In the genomic region with DNA sequence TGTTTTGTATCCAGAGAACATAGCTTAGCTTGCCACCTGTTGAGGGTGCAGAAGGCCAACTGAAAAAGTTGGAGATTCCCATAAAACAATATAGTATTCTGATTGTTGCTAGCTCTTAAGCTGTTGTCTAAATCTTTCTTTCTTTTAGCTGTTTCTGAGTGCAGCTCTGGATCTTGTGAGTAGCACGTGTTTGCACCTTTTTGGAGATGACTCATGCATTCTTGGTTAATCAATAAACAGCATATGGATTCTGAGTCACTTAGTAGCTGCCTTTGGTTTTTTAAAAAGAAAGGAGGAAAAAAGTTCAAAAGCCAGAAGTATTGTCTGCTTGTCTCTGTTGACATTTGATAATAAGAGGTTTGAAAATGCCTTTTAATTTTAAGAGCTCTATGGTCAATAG, we compare ENCODE assay signal across 1 cellular context.
A peak's percentile ranks its signal among the peaks of the same experiment; 100 is the strongest.
TF ChIP-seq lines count a peak whose summit lies in the region.

No MANE protein-coding gene starts in this region.

TF ChIP-seq in HepG2, 621 proteins besides CTCF, POLR2A, EP300 and RAD21 (continued from another document):
- TF ChIP-seq ATF4 (CRISPR knock-in tag; IDR thresholded peaks at IDR 0.05), result peak in 1 of 2 experiments; percentile 36; a peak in 1 of 4 replicates
- TF ChIP-seq ZNF543 (CRISPR knock-in tag; IDR thresholded peaks at IDR 0.05), result no peak
- TF ChIP-seq ZMYM2 (CRISPR knock-in tag; IDR thresholded peaks at IDR 0.05), result no peak
- TF ChIP-seq SOX13 (IDR thresholded peaks at IDR 0.05), result no peak
- TF ChIP-seq SOX13 (CRISPR knock-in tag; conservative IDR thresholded peaks at IDR 0.05 in 1 of 2, IDR thresholded peaks at IDR 0.05 in 1 of 2), result peak in 1 of 2 experiments; percentile 46; a peak in 1 of 4 replicates
- no peak for TF ChIP-seq KDM6A (CRISPR knock-in tag; IDR thresholded peaks at IDR 0.05; ENCODE audit: low read depth)
- peak; percentile 94 for TF ChIP-seq BHLHE40 (IDR thresholded peaks at IDR 0.05; ENCODE audit: low read length)
- TF ChIP-seq, protein P1, sequence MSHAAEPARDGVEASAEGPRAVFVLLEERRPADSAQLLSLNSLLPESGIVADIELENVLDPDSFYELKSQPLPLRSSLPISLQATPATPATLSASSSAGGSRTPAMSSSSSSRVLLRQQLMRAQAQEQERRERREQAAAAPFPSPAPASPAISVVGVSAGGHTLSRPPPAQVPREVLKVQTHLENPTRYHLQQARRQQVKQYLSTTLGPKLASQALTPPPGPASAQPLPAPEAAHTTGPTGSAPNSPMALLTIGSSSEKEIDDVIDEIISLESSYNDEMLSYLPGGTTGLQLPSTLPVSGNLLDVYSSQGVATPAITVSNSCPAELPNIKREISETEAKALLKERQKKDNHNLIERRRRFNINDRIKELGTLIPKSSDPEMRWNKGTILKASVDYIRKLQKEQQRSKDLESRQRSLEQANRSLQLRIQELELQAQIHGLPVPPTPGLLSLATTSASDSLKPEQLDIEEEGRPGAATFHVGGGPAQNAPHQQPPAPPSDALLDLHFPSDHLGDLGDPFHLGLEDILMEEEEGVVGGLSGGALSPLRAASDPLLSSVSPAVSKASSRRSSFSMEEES (CRISPR knock-in tag; IDR thresholded peaks at IDR 0.05), result peak; percentile 19; the same call in 1 of the 2 replicates
- 0 out of 2 replicates have a peak, but pooled peaks have one; percentile 45 for TF ChIP-seq NKX3-1 (CRISPR knock-in tag; IDR thresholded peaks at IDR 0.05)
- TF ChIP-seq, protein P2, sequence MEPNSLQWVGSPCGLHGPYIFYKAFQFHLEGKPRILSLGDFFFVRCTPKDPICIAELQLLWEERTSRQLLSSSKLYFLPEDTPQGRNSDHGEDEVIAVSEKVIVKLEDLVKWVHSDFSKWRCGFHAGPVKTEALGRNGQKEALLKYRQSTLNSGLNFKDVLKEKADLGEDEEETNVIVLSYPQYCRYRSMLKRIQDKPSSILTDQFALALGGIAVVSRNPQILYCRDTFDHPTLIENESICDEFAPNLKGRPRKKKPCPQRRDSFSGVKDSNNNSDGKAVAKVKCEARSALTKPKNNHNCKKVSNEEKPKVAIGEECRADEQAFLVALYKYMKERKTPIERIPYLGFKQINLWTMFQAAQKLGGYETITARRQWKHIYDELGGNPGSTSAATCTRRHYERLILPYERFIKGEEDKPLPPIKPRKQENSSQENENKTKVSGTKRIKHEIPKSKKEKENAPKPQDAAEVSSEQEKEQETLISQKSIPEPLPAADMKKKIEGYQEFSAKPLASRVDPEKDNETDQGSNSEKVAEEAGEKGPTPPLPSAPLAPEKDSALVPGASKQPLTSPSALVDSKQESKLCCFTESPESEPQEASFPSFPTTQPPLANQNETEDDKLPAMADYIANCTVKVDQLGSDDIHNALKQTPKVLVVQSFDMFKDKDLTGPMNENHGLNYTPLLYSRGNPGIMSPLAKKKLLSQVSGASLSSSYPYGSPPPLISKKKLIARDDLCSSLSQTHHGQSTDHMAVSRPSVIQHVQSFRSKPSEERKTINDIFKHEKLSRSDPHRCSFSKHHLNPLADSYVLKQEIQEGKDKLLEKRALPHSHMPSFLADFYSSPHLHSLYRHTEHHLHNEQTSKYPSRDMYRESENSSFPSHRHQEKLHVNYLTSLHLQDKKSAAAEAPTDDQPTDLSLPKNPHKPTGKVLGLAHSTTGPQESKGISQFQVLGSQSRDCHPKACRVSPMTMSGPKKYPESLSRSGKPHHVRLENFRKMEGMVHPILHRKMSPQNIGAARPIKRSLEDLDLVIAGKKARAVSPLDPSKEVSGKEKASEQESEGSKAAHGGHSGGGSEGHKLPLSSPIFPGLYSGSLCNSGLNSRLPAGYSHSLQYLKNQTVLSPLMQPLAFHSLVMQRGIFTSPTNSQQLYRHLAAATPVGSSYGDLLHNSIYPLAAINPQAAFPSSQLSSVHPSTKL (CRISPR knock-in tag; IDR thresholded peaks at IDR 0.05), result 0 out of 2 replicates have a peak, but pooled peaks have one; percentile 28
- peak; percentile 69; the same call in 1 of the 2 replicates for TF ChIP-seq JUNB (CRISPR knock-in tag; IDR thresholded peaks at IDR 0.05; ENCODE audit: borderline replicate concordance)
- TF ChIP-seq HNRNPK (IDR thresholded peaks at IDR 0.05; ENCODE audit: low read depth, low read length, poor library complexity, severe bottlenecking), result no peak
- peak; percentile 68; the same call in 1 of the 2 replicates for TF ChIP-seq MAX (IDR thresholded peaks at IDR 0.05)
- TF ChIP-seq TCF7 (IDR thresholded peaks at IDR 0.05; ENCODE audit: low read depth), result peak; percentile 16; the same call in 1 of the 2 replicates
- peak; percentile 96 for TF ChIP-seq DNMT3B (CRISPR knock-in tag; conservative IDR thresholded peaks at IDR 0.05)
- TF ChIP-seq FOXA1 (IDR thresholded peaks at IDR 0.05), result no peak
- no peak for TF ChIP-seq FOXA1 (CRISPR knock-in tag; IDR thresholded peaks at IDR 0.05)
- no peak for TF ChIP-seq FOXA3 (CRISPR knock-in tag; IDR thresholded peaks at IDR 0.05)
- TF ChIP-seq, protein P3, sequence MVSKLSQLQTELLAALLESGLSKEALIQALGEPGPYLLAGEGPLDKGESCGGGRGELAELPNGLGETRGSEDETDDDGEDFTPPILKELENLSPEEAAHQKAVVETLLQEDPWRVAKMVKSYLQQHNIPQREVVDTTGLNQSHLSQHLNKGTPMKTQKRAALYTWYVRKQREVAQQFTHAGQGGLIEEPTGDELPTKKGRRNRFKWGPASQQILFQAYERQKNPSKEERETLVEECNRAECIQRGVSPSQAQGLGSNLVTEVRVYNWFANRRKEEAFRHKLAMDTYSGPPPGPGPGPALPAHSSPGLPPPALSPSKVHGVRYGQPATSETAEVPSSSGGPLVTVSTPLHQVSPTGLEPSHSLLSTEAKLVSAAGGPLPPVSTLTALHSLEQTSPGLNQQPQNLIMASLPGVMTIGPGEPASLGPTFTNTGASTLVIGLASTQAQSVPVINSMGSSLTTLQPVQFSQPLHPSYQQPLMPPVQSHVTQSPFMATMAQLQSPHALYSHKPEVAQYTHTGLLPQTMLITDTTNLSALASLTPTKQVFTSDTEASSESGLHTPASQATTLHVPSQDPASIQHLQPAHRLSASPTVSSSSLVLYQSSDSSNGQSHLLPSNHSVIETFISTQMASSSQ (IDR thresholded peaks at IDR 0.05; ENCODE audit: low read depth), result peak; percentile 72
- TF ChIP-seq, protein P3 (CRISPR knock-in tag; IDR thresholded peaks at IDR 0.05; ENCODE audit: borderline replicate concordance), result peak; percentile 31; the same call in 1 of the 2 replicates
